Comparison of ENCODE assay signal across 8 cellular contexts in genomic region chr15:70099167-70099965, GRCh38. TPM values are rescaled to one million over a fixed set of nuclear protein-coding genes. Genes with fewer than 3 reads are reported as not detected.
DNase-seq lines count a peak whose midpoint lies in the region; FAIRE-seq and TF ChIP-seq lines count a peak whose summit lies in the region.

No MANE protein-coding gene starts in this region.

- peak overlapping the region; percentile 99 for H3K27ac ChIP-seq in HEK293 (ENCODE audit: extremely low read depth, low read depth, low read length)
- H3K27ac ChIP-seq in SJSA1, result peak overlapping the region; percentile 88

- intact Hi-C loops in activated naive CD4-positive, alpha-beta T cell treated with anti-CD3 and anti-CD28 coated beads for 36 hours (cut with micrococcal nuclease), result loop anchor here (1.0 to 5.0 kb wide), 14 partner anchors 43 to 1282 kb away; partner anchors contain the start of gene RPLP1

- POLR2A ChIA-PET in HEK293 (lab: Yijun Ruan, JAX), result interaction anchor here (0.7 to 7.0 kb wide), 41 partner anchors 11 to 706 kb away, joined by 3 to 134 read pairs (median 4); no protein-coding TSS in a partner anchor

- H3K9me3 Mint-ChIP-seq in activated naive CD4-positive, alpha-beta T cell treated with anti-CD3 and anti-CD28 coated beads for 36 hours, result no peaks in the 10 kb centered on the region

- peaks cover 2% of the 10 kb centered on the region for H3K27me3 Mint-ChIP-seq in activated naive CD4-positive, alpha-beta T cell treated with anti-CD3 and anti-CD28 coated beads for 36 hours (ENCODE audit: low read depth)

- CTCF ChIA-PET in HEK293 (lab: Yijun Ruan, JAX), result interaction anchor here (0.5 to 2.8 kb wide), 11 partner anchors 14 to 636 kb away, joined by 3 to 12 read pairs (median 4); no protein-coding TSS in a partner anchor
- CTCF ChIA-PET in activated naive CD4-positive, alpha-beta T cell treated with anti-CD3 and anti-CD28 coated beads for 36 hours (lab: Charles Lee), result interaction anchor here (1.7 kb wide), 1 partner anchor 353 kb away, joined by 4 read pairs; no protein-coding TSS in a partner anchor

- peak; percentile 89 for FAIRE-seq in G401.6 (lab: Jason Lieb, UNC)

- H3K36me3 ChIP-seq in HEK293 (ENCODE audit: control insufficient read depth in 2 of 2, insufficient read depth in 1 of 2, low read length in 2 of 2), result peaks cover 0 to 13% of the 10 kb centered on the region in 2 experiments; a peak in 1 of 3 replicates
- peaks cover 22% of the 10 kb centered on the region for H3K36me3 ChIP-seq in SJSA1
- no peaks in the 10 kb centered on the region for H3K36me3 ChIP-seq in neuron (ENCODE audit: insufficient read depth, low read length)

- no peak; the same call in 1 of the 2 replicates for TF ChIP-seq CTCF in HEK293 (tag by site-specific recombination; IDR thresholded peaks at IDR 0.05)

- H3K27ac Mint-ChIP-seq in activated naive CD4-positive, alpha-beta T cell treated with anti-CD3 and anti-CD28 coated beads for 36 hours, result peak overlapping the region; percentile 97

- H3K9me3 ChIP-seq in HEK293 (ENCODE audit: control insufficient read depth, insufficient read depth, low read depth, low read length) (no peaks in the 10 kb centered on the region), SJSA1 (replicated peaks) (no peaks in the 10 kb centered on the region), neuron (ENCODE audit: low read length) (no peaks in the 10 kb centered on the region)

- H3K4me3 ChIP-seq in HEK293 (ENCODE audit: low read depth, low read length), result peak overlapping the region; percentile 52
- peak overlapping the region; percentile 94 for H3K4me3 ChIP-seq in SJSA1
- H3K4me3 ChIP-seq in neuron (ENCODE audit: low read length), result peak overlapping the region; percentile 86

- H3K4me1 Mint-ChIP-seq in activated naive CD4-positive, alpha-beta T cell treated with anti-CD3 and anti-CD28 coated beads for 36 hours (ENCODE audit: low read depth), result peaks cover 20% of the 10 kb centered on the region

- H3K4me1 ChIP-seq in HEK293 (ENCODE audit: control insufficient read depth, insufficient read depth, low read length), result peaks cover 21% of the 10 kb centered on the region
- peaks cover 40% of the 10 kb centered on the region for H3K4me1 ChIP-seq in SJSA1 (replicated peaks)
- peaks cover 41% of the 10 kb centered on the region for H3K4me1 ChIP-seq in neuron (ENCODE audit: insufficient read depth, low read length)

- H3K36me3 Mint-ChIP-seq in activated naive CD4-positive, alpha-beta T cell treated with anti-CD3 and anti-CD28 coated beads for 36 hours (ENCODE audit: low read depth), result peaks cover 17% of the 10 kb centered on the region

- H3K27me3 ChIP-seq in SJSA1 (replicated peaks) (no peaks in the 10 kb centered on the region), neuron (ENCODE audit: insufficient read depth, low read length) (peaks cover 21% of the 10 kb centered on the region)

- H3K4me3 Mint-ChIP-seq in activated naive CD4-positive, alpha-beta T cell treated with anti-CD3 and anti-CD28 coated beads for 36 hours, result peak overlapping the region; percentile 97

- peak overlapping the region; percentile 65 for H2AFZ ChIP-seq in neuron (ENCODE audit: low read depth, low read length)

- DNase-seq in MV-4-11 (lab: John Stamatoyannopoulos, UW), result peak; percentile 98
- peak; percentile 99 to 100 for DNase-seq in SJSA1 (ENCODE audit: low read depth in 1 of 2, low spot score in 2 of 2)
- DNase-seq in activated naive CD4-positive, alpha-beta T cell treated with anti-CD3 and anti-CD28 coated beads for 36 hours, result peak; percentile 100
- peak; percentile 98 for DNase-seq in foreskin melanocyte
- peak; percentile 97 for DNase-seq in stromal cell of bone marrow (ENCODE audit: low read depth)

TF ChIP-seq in HEK293, 187 proteins besides CTCF, POLR2A, EP300 and RAD21 (continues in another document):
- TF ChIP-seq MZF1 (tag by site-specific recombination; IDR thresholded peaks at IDR 0.05; ENCODE audit: borderline replicate concordance) (0 out of 2 replicates have a peak, but pooled peaks have one; percentile 46), ZNF341 (tag by site-specific recombination; IDR thresholded peaks at IDR 0.05; ENCODE audit: low read depth) (peak; percentile 97), ZNF677 (tag by site-specific recombination; IDR thresholded peaks at IDR 0.05) (peak; percentile 43; the same call in 1 of the 2 replicates), YY1 (tag by site-specific recombination; IDR thresholded peaks at IDR 0.05) (peak; percentile 72), ZNF114 (tag by site-specific recombination; IDR thresholded peaks at IDR 0.05) (no peak), ZNF776 (tag by site-specific recombination; IDR thresholded peaks at IDR 0.05; ENCODE audit: borderline replicate concordance) (no peak), ZNF558 (tag by site-specific recombination; IDR thresholded peaks at IDR 0.05) (no peak; the same call in 1 of the 2 replicates), MEIS1 (CRISPR knock-in tag; IDR thresholded peaks at IDR 0.05; ENCODE audit: borderline replicate concordance) (peak; percentile 96), ZNF529 (tag by site-specific recombination; IDR thresholded peaks at IDR 0.05; ENCODE audit: insufficient replicate concordance) (no peak), KLF8 (tag by site-specific recombination; IDR thresholded peaks at IDR 0.05) (peak; percentile 84), ZNF660 (tag by site-specific recombination; IDR thresholded peaks at IDR 0.05) (peak; percentile 95), ZNF112 (tag by site-specific recombination; IDR thresholded peaks at IDR 0.05) (no peak), OSR2 (tag by site-specific recombination; IDR thresholded peaks at IDR 0.05) (peak; percentile 97), ZNF501 (tag by site-specific recombination; IDR thresholded peaks at IDR 0.05) (peak; percentile 60; the same call in 1 of the 2 replicates), ZNF24 (tag by site-specific recombination; IDR thresholded peaks at IDR 0.05) (peak; percentile 69), SP2 (tag by site-specific recombination; IDR thresholded peaks at IDR 0.05) (peak; percentile 99)
- TF ChIP-seq, protein P1, sequence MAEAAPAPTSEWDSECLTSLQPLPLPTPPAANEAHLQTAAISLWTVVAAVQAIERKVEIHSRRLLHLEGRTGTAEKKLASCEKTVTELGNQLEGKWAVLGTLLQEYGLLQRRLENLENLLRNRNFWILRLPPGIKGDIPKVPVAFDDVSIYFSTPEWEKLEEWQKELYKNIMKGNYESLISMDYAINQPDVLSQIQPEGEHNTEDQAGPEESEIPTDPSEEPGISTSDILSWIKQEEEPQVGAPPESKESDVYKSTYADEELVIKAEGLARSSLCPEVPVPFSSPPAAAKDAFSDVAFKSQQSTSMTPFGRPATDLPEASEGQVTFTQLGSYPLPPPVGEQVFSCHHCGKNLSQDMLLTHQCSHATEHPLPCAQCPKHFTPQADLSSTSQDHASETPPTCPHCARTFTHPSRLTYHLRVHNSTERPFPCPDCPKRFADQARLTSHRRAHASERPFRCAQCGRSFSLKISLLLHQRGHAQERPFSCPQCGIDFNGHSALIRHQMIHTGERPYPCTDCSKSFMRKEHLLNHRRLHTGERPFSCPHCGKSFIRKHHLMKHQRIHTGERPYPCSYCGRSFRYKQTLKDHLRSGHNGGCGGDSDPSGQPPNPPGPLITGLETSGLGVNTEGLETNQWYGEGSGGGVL (tag by site-specific recombination; IDR thresholded peaks at IDR 0.05), result peak; percentile 49; the same call in 1 of the 2 replicates
- TF ChIP-seq, protein P2, sequence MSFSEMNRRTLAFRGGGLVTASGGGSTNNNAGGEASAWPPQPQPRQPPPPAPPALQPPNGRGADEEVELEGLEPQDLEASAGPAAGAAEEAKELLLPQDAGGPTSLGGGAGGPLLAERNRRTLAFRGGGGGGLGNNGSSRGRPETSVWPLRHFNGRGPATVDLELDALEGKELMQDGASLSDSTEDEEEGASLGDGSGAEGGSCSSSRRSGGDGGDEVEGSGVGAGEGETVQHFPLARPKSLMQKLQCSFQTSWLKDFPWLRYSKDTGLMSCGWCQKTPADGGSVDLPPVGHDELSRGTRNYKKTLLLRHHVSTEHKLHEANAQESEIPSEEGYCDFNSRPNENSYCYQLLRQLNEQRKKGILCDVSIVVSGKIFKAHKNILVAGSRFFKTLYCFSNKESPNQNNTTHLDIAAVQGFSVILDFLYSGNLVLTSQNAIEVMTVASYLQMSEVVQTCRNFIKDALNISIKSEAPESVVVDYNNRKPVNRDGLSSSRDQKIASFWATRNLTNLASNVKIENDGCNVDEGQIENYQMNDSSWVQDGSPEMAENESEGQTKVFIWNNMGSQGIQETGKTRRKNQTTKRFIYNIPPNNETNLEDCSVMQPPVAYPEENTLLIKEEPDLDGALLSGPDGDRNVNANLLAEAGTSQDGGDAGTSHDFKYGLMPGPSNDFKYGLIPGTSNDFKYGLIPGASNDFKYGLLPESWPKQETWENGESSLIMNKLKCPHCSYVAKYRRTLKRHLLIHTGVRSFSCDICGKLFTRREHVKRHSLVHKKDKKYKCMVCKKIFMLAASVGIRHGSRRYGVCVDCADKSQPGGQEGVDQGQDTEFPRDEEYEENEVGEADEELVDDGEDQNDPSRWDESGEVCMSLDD (tag by site-specific recombination; IDR thresholded peaks at IDR 0.05), result 0 out of 2 replicates have a peak, but pooled peaks have one; percentile 46

RNA-seq across cellular contexts. Expression of gene TLE3, which starts 1.6 kb away (rescaled TPM):
- total RNA-seq in SJSA1 (2014; rRNA removed; shearing (Covaris generic)), result 35.2 and 36.0 TPM in 2 replicates
- 100 to 1,000 TPM; 105 to 109 TPM for total RNA-seq in activated naive CD4-positive, alpha-beta T cell treated with anti-CD3 and anti-CD28 coated beads for 36 hours

Comparison
In these comparisons a context has a peak if more than half of its experiments do, and no peak if none do; other contexts are left out.
1. Peak in every context shown above with its lines: DNase-seq, H3K4me3 ChIP-seq and H3K27ac ChIP-seq.